In the genomic region with DNA sequence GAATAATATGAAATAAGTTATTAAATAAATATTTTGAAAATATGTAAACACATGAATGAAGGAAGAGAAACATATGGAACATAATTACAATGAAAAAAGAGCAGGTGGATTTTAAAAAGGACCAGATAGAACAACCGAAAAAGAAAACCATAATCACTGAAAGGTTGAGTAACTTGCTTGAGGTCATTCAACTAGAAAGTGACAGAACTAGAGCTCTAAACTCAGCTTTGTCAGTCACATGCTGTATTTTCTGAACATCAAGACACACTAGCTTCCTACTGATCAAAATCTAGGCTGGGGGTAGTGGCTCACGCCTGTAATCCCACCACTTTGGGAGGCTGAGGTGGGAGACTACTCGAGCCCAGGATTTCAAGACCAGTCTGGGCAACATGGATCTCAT, we compare ENCODE assay signal across 17 cellular contexts. TPM values are rescaled to one million over a fixed set of nuclear protein-coding genes. Genes with fewer than 3 reads are reported as not detected.
DNase-seq lines count a peak whose midpoint lies in the region; ATAC-seq and TF ChIP-seq lines count a peak whose summit lies in the region.
"Had no signal": no experiment of that assay in that cellular context is flagged by ENCODE, and none has a peak within 500 bp of the region (broad histone marks: within the 10 kb centered on the region; RNA-seq: fewer than 3 reads in every experiment).

No MANE protein-coding gene starts in this region.

- no peak overlapping the region for H3K4me2 ChIP-seq in mesenchymal stem cell (ENCODE audit: low read length, poor library complexity, severe bottlenecking)

- H2AFZ ChIP-seq in mesenchymal stem cell (ENCODE audit: low read depth, low read length), result no peak overlapping the region

- H3K18ac ChIP-seq in mesenchymal stem cell (ENCODE audit: low read depth in 1 of 2, low read length in 2 of 2), result no peak overlapping the region

- WGBS in mesenchymal stem cell, result 100% methylated on average over 3 of the region's 3 CpGs

- peaks cover 4% of the 10 kb centered on the region for H3K27me3 Mint-ChIP-seq in activated naive CD8-positive, alpha-beta T cell treated with anti-CD3 and anti-CD28 coated beads for 36 hours
- H3K27me3 Mint-ChIP-seq: IgD-negative memory B cell had no signal

- no peak overlapping the region for H3K14ac ChIP-seq in mesenchymal stem cell (ENCODE audit: low read length in 2 of 2)

- CTCF ChIA-PET in GM10248 (lab: Yijun Ruan, JAX), result no interaction called here

- no peak for TF ChIP-seq CTCF in GM10248 (IDR thresholded peaks at IDR 0.05; ENCODE audit: control extremely low read depth, extremely low read depth, low read depth, missing control alignments)

- H2AK5ac ChIP-seq in mesenchymal stem cell (ENCODE audit: low read length, severe bottlenecking), result no peak overlapping the region

- no peaks in the 10 kb centered on the region for H3K4me1 Mint-ChIP-seq in activated naive CD8-positive, alpha-beta T cell treated with anti-CD3 and anti-CD28 coated beads for 36 hours
- H3K4me1 Mint-ChIP-seq: CD8-positive, alpha-beta memory T cell; IgD-negative memory B cell had no signal

- H3K27me3 ChIP-seq in H7 (ENCODE audit: control insufficient read depth, insufficient read depth, low read length), result no peaks in the 10 kb centered on the region
- H3K27me3 ChIP-seq in mesenchymal stem cell (ENCODE audit: control insufficient read depth in 1 of 2, insufficient read depth in 1 of 2, low read length in 2 of 2), result no peaks in the 10 kb centered on the region
- H3K27me3 ChIP-seq: colonic mucosa, neutrophil, tibial nerve had no signal

- no peaks in the 10 kb centered on the region for H3K79me1 ChIP-seq in mesenchymal stem cell (replicated peaks; ENCODE audit: low read length, poor library complexity, severe bottlenecking)

- no peak overlapping the region for H2BK5ac ChIP-seq in mesenchymal stem cell (ENCODE audit: low read depth, low read length, poor library complexity, severe bottlenecking)

- H4K91ac ChIP-seq in mesenchymal stem cell (ENCODE audit: low read length), result no peak overlapping the region

- H3K36me3 Mint-ChIP-seq in activated naive CD8-positive, alpha-beta T cell treated with anti-CD3 and anti-CD28 coated beads for 36 hours, result no peaks in the 10 kb centered on the region
- H3K36me3 Mint-ChIP-seq: IgD-negative memory B cell had no signal

- H3K4me3 Mint-ChIP-seq in activated naive CD8-positive, alpha-beta T cell treated with anti-CD3 and anti-CD28 coated beads for 36 hours, result no peak overlapping the region
- H3K4me3 Mint-ChIP-seq: CD8-positive, alpha-beta memory T cell; IgD-negative memory B cell had no signal

- POLR2A ChIA-PET in GM10248 (lab: Yijun Ruan, JAX), result no interaction called here

- H3K23ac ChIP-seq in mesenchymal stem cell (ENCODE audit: low read length in 2 of 2), result no peak overlapping the region

- H2BK12ac ChIP-seq in mesenchymal stem cell (ENCODE audit: low read length in 2 of 2), result no peak overlapping the region

- no peak overlapping the region for H4K8ac ChIP-seq in mesenchymal stem cell (ENCODE audit: low read length)

- H3K4me1 ChIP-seq in mesenchymal stem cell (ENCODE audit: control insufficient read depth, insufficient read depth, low read depth, low read length), result peaks cover 3% of the 10 kb centered on the region
- H3K4me1 ChIP-seq: colonic mucosa, tibial nerve had no signal

- no peak overlapping the region for H3K4me3 ChIP-seq in H7 (ENCODE audit: insufficient read depth, low read depth, low read length)
- H3K4me3 ChIP-seq in mesenchymal stem cell (ENCODE audit: insufficient read depth in 1 of 2, low read depth in 1 of 2, low read length in 2 of 2), result no peak overlapping the region
- H3K4me3 ChIP-seq: colonic mucosa, tibial nerve had no signal

- no peak overlapping the region for H3K27ac ChIP-seq in mesenchymal stem cell (ENCODE audit: low read length, poor library complexity, severe bottlenecking)
- H3K27ac ChIP-seq: colonic mucosa, neutrophil, tibial nerve, VCaP had no signal

- H3K9ac ChIP-seq in mesenchymal stem cell (ENCODE audit: low read length), result no peak overlapping the region

- no peak overlapping the region for H3K27ac Mint-ChIP-seq in activated naive CD8-positive, alpha-beta T cell treated with anti-CD3 and anti-CD28 coated beads for 36 hours
- H3K27ac Mint-ChIP-seq: CD8-positive, alpha-beta memory T cell; IgD-negative memory B cell had no signal

- no peak overlapping the region for H3K4ac ChIP-seq in mesenchymal stem cell (ENCODE audit: low read depth in 1 of 2, low read length in 2 of 2)

- H3K9me3 Mint-ChIP-seq in activated naive CD8-positive, alpha-beta T cell treated with anti-CD3 and anti-CD28 coated beads for 36 hours, result no peaks in the 10 kb centered on the region

- H2BK120ac ChIP-seq in mesenchymal stem cell (ENCODE audit: low read depth, low read length), result no peak overlapping the region

- ATAC-seq in GM19351 (IDR thresholded peaks at IDR 0.05; ENCODE audit: unreplicated experiment) (peak; percentile 87), HG02642 (IDR thresholded peaks at IDR 0.05; ENCODE audit: poor library complexity, unreplicated experiment) (peak; percentile 78), HG03342 (IDR thresholded peaks at IDR 0.05; ENCODE audit: unreplicated experiment) (peak; percentile 91)

- no peaks in the 10 kb centered on the region for H3K36me3 ChIP-seq in H7 (replicated peaks; ENCODE audit: control insufficient read depth, insufficient read depth, low read length)
- H3K36me3 ChIP-seq in mesenchymal stem cell (ENCODE audit: control insufficient read depth in 1 of 2, insufficient read depth in 2 of 2, low read depth in 1 of 2, low read length in 2 of 2), result no peaks in the 10 kb centered on the region
- H3K36me3 ChIP-seq: colonic mucosa, neutrophil, tibial nerve had no signal

- DNase-seq in GM10248 (ENCODE audit: extremely low spot score), result peak; percentile 16
- no peak for DNase-seq in NCI-H748 (lab: John Stamatoyannopoulos, UW; ENCODE audit: unreplicated experiment)
- DNase-seq in H7, result no peak
- DNase-seq in activated naive CD8-positive, alpha-beta T cell treated with anti-CD3 and anti-CD28 coated beads for 36 hours, result no peak
- DNase-seq in mesenchymal stem cell, result no peak
- DNase-seq: activated CD8-positive, alpha-beta memory T cell treated with anti-CD3 and anti-CD28 coated beads, Interleukin-2, amount 50 U/mL, for 4 hours; CD8-positive, alpha-beta memory T cell; colonic mucosa; NCI-H146; NCI-H774 had no signal

- peaks cover 4% of the 10 kb centered on the region for H3K9me3 ChIP-seq in mesenchymal stem cell (ENCODE audit: control insufficient read depth, low read length)
- H3K9me3 ChIP-seq: colonic mucosa, neutrophil, tibial nerve had no signal

- no peak overlapping the region for H2BK15ac ChIP-seq in mesenchymal stem cell (ENCODE audit: low read depth, poor library complexity, severe bottlenecking)

RNA-seq across cellular contexts. Expression of a gene that starts 30.0 kb away (rescaled TPM):
- 28.6 and 30.5 TPM in 2 replicates for total RNA-seq in H7 (2014; rRNA removed; shearing (Covaris generic))
- 1 to 10 TPM; 3.6 to 3.9 TPM for total RNA-seq in activated naive CD8-positive, alpha-beta T cell treated with anti-CD3 and anti-CD28 coated beads for 36 hours
- 126 TPM for polyA plus RNA-seq in mesenchymal stem cell (2013, experiment 1 of 2)
- polyA plus RNA-seq in mesenchymal stem cell (2013, experiment 2 of 2), result 117 TPM
